ENCODE assay signal across 9 cellular contexts in the genomic region with DNA sequence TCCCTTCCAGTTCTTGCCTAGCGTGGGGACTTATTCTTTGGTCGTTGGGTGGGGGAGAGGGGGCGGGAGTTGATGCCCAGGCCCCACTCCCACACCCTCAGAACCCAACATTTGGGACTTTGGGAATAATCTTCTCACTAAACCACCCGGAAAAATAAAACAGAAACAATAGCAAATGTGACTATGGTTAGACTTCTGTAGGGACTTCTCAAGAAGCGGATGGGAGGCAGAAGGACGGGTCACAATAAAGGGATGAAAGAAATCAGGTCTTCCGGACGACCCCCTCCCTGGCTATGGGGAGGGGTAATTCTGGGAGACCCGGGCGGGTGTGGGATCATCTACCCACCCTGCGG. TPM values are rescaled to one million over a fixed set of nuclear protein-coding genes. Genes with fewer than 3 reads are reported as not detected.
DNase-seq lines count a peak whose midpoint lies in the region; ATAC-seq and TF ChIP-seq lines count a peak whose summit lies in the region.
"Had no signal": no experiment of that assay in that cellular context is flagged by ENCODE, and none has a peak within 500 bp of the region (broad histone marks: within the 10 kb centered on the region; RNA-seq: fewer than 3 reads in every experiment).

No MANE protein-coding gene starts in this region.

- H3K27me3 ChIP-seq in A673 (replicated peaks; ENCODE audit: insufficient read depth, low read depth, low read length, poor library complexity) (no peaks in the 10 kb centered on the region), HL-60 (ENCODE audit: insufficient read depth, poor library complexity, severe bottlenecking) (peaks cover 39% of the 10 kb centered on the region), MG63 (no peaks in the 10 kb centered on the region)

- no TSS peak for BruUV-seq in A673 (replicated peaks; lab: Mats Ljungman, UMichigan)
- BruUV-seq in MCF 10A (replicated peaks; lab: Mats Ljungman, UMichigan) = no TSS peak

- POLR2A ChIA-PET in A673 (lab: Charles Lee; ENCODE audit: low non-redundant PET) = no interaction called here
- POLR2A ChIA-PET in MCF 10A (lab: Yijun Ruan, JAX) = interaction anchor here (1.2 to 2.0 kb wide), 2 partner anchors 63 to 144 kb away, joined by 4 to 12 read pairs; partner anchors contain the start of genes CBX5 and HNRNPA1

- no peak for ATAC-seq in naive B cell (ENCODE audit: low read depth in 2 of 2)
- no peak for ATAC-seq in GM19455 (IDR thresholded peaks at IDR 0.05; ENCODE audit: unreplicated experiment)

- H3K4me3 ChIP-seq in A673 (ENCODE audit: low read depth, low read length, poor library complexity, severe bottlenecking) (peak overlapping the region; percentile 42), HL-60 (replicated peaks; ENCODE audit: insufficient read depth, low read length) (peak overlapping the region; percentile 24), MG63 (no peak overlapping the region)
- H3K4me3 ChIP-seq: lung had no signal

- H3K4me1 Mint-ChIP-seq in MCF 10A (ENCODE audit: insufficient read depth, unreplicated experiment) (peaks cover 18% of the 10 kb centered on the region), naive B cell (peaks cover 24 to 49% (median 33%) of the 10 kb centered on the region in 3 donors)

- intact Hi-C loops in A673 (cut with micrococcal nuclease; ENCODE audit: unreplicated experiment) = no loop called here
- intact Hi-C loops in MCF 10A (cut with micrococcal nuclease) = no loop called here

- no peaks in the 10 kb centered on the region for H3K27me3 Mint-ChIP-seq in MCF 10A (ENCODE audit: insufficient read depth, unreplicated experiment)
- H3K27me3 Mint-ChIP-seq in naive B cell = peaks cover 0 to 21% (median 4%) of the 10 kb centered on the region in 3 donors

- CTCF ChIA-PET in A673 (lab: Charles Lee) (interaction anchor here (1.3 to 1.6 kb wide), 2 partner anchors 10 to 232 kb away, joined by 8 to 10 read pairs; partner anchors contain the start of gene HOXC10), MCF 10A (lab: Yijun Ruan, JAX) (interaction anchor here (0.9 to 4.7 kb wide), 7 partner anchors 11 to 281 kb away, joined by 3 to 42 read pairs (median 18); partner anchors contain the start of gene HOXC5)

- H3K27ac Mint-ChIP-seq in MCF 10A (ENCODE audit: low read depth, unreplicated experiment) = no peak overlapping the region
- peak overlapping the region in 3 of 6 donors; percentile 76 to 96 (median 90) for H3K27ac Mint-ChIP-seq in naive B cell

- TF ChIP-seq CTCF in A673 (conservative IDR thresholded peaks at IDR 0.05; ENCODE audit: low read depth, low read length) (no peak), HL-60 (IDR thresholded peaks at IDR 0.05; ENCODE audit: insufficient read depth, low read length) (no peak), MCF 10A (IDR thresholded peaks at IDR 0.05; ENCODE audit: unreplicated experiment) (peak; percentile 3)

- H3K36me3 ChIP-seq in A673 (ENCODE audit: insufficient read depth, low read length, poor library complexity, severe bottlenecking) (no peaks in the 10 kb centered on the region), MG63 (no peaks in the 10 kb centered on the region)

- H3K9me3 Mint-ChIP-seq in MCF 10A (ENCODE audit: unreplicated experiment) (no peaks in the 10 kb centered on the region), naive B cell (no peaks in the 10 kb centered on the region)

- peaks cover 19% of the 10 kb centered on the region for H3K4me1 ChIP-seq in A673 (ENCODE audit: insufficient read depth, low read length, poor library complexity, severe bottlenecking)

- H3K4me3 Mint-ChIP-seq in MCF 10A (ENCODE audit: unreplicated experiment) (peak overlapping the region; percentile 50), naive B cell (peak overlapping the region; percentile 67 to 91 (median 88))

- H3K36me3 Mint-ChIP-seq in MCF 10A (ENCODE audit: insufficient read depth, unreplicated experiment) (peaks cover 7% of the 10 kb centered on the region), naive B cell (no peaks in the 10 kb centered on the region)

- H3K27ac ChIP-seq in A673 (ENCODE audit: low read depth, low read length, poor library complexity, severe bottlenecking) = peak overlapping the region; percentile 17
- H3K27ac ChIP-seq in HL-60 (replicated peaks) = no peak overlapping the region

- no peaks in the 10 kb centered on the region for H3K9me3 ChIP-seq in A673 (ENCODE audit: low read depth, low read length, poor library complexity, severe bottlenecking)
- no peaks in the 10 kb centered on the region for H3K9me3 ChIP-seq in MG63

- DNase-seq in A673 (ENCODE audit: low spot score) (no peak), HL-60 (ENCODE audit: low read depth in 1 of 2, low spot score in 1 of 2) (no peak), MCF 10A (ENCODE audit: unreplicated experiment) (no peak), naive B cell (no peak), DMS79 treated with DMSO at 0.1 percent for 48 hours (lab: John Stamatoyannopoulos, UW) (no peak), A172 (ENCODE audit: low spot score) (no peak), MG63 (no peak)

RNA-seq across cellular contexts. Expression of gene SMUG1, which starts 28.5 kb away (rescaled TPM):
- 27.7 and 32.8 TPM in 2 replicates for total RNA-seq in A673 (2021)
- total RNA-seq in MCF 10A (2022) = 42.6 and 52.8 TPM in 2 replicates
- 10 to 100 TPM; 27.3 to 44.4 (median 35.4) TPM for polyA plus RNA-seq in naive B cell (ENCODE audit: low read depth in 6 of 6)
- 27.2 and 37.8 TPM in 2 replicates for total RNA-seq in A172 (2014; rRNA removed; shearing (Covaris generic))
- total RNA-seq in MG63 (2014; rRNA removed; shearing (Covaris generic); ENCODE audit: low replicate concordance) = 33.1 and 48.3 TPM in 2 replicates
